In genomic region chr19:4969292-4969771, GRCh38 we compare ENCODE assay signal across 8 cellular contexts. TPM values are rescaled to one million over a fixed set of nuclear protein-coding genes. Genes with fewer than 3 reads are reported as not detected.
DNase-seq lines count a peak whose midpoint lies in the region; ATAC-seq and TF ChIP-seq lines count a peak whose summit lies in the region.

No MANE protein-coding gene starts in this region.

- no peak for TF ChIP-seq CTCF in GM12865 (IDR thresholded peaks at IDR 0.05; ENCODE audit: insufficient read depth, low read depth, low read length, missing control alignments)
- TF ChIP-seq CTCF in endothelial cell (IDR thresholded peaks at IDR 0.05; ENCODE audit: unreplicated experiment): no peak
- TF ChIP-seq CTCF in parathyroid adenoma (IDR thresholded peaks at IDR 0.05): no peak

- H3K9me3 Mint-ChIP-seq in endothelial cell (ENCODE audit: unreplicated experiment): no peaks in the 10 kb centered on the region

- H2AFZ ChIP-seq in parathyroid adenoma: no peak overlapping the region

- peak overlapping the region; percentile 83 for H3K4me2 ChIP-seq in parathyroid adenoma (ENCODE audit: low read length)

- H3K4me3 ChIP-seq in GM12865 (ENCODE audit: low read depth, low read length) (peak overlapping the region; percentile 96), MG63 (peak overlapping the region; percentile 52), parathyroid adenoma (ENCODE audit: low read depth, low read length) (peak overlapping the region; percentile 67)

- peaks cover 12% of the 10 kb centered on the region for H3K27me3 Mint-ChIP-seq in endothelial cell (ENCODE audit: unreplicated experiment)

- peaks cover 26% of the 10 kb centered on the region for H3K4me1 Mint-ChIP-seq in endothelial cell (ENCODE audit: unreplicated experiment)

- H3K27me3 ChIP-seq in MG63 (no peaks in the 10 kb centered on the region), parathyroid adenoma (ENCODE audit: control insufficient read depth, insufficient read depth, low read length) (no peaks in the 10 kb centered on the region)

- H3K27ac Mint-ChIP-seq in endothelial cell (ENCODE audit: unreplicated experiment): no peak overlapping the region

- H3K36me3 ChIP-seq in MG63: no peaks in the 10 kb centered on the region; the same call in 1 of the 2 replicates
- no peaks in the 10 kb centered on the region for H3K36me3 ChIP-seq in parathyroid adenoma (ENCODE audit: control insufficient read depth, insufficient read depth, low read length)

- H3K4me1 ChIP-seq in parathyroid adenoma: peaks cover 12% of the 10 kb centered on the region

- H3K9ac ChIP-seq in parathyroid adenoma: no peak overlapping the region

- peaks cover 4% of the 10 kb centered on the region for H3K36me3 Mint-ChIP-seq in endothelial cell (ENCODE audit: low read depth, unreplicated experiment)

- H3K4me3 Mint-ChIP-seq in endothelial cell (ENCODE audit: unreplicated experiment): peak overlapping the region; percentile 96

- peaks cover 30% of the 10 kb centered on the region for H3K79me2 ChIP-seq in parathyroid adenoma

- ATAC-seq in HG03439 (IDR thresholded peaks at IDR 0.05; ENCODE audit: unreplicated experiment) (no peak), HG02870 (IDR thresholded peaks at IDR 0.05; ENCODE audit: unreplicated experiment) (no peak), GM18517 (IDR thresholded peaks at IDR 0.05; ENCODE audit: unreplicated experiment) (no peak)

- no peak overlapping the region for H3K27ac ChIP-seq in parathyroid adenoma

- H3K9me3 ChIP-seq in MG63 (no peaks in the 10 kb centered on the region), parathyroid adenoma (ENCODE audit: control insufficient read depth, low read length) (no peaks in the 10 kb centered on the region)

- no peak for DNase-seq in GM12865 (ENCODE audit: low read depth)
- DNase-seq in MG63: no peak
- DNase-seq in endothelial cell (ENCODE audit: low spot score): no peak
- DNase-seq in NCI-H524 treated with DMSO at 0.1 percent for 48 hours (lab: John Stamatoyannopoulos, UW): no peak

RNA-seq across cellular contexts. Expression of gene KDM4B, which starts 0.4 kb away (rescaled TPM):
- 10.3 and 23.5 TPM in 2 replicates for total RNA-seq in MG63 (2014; rRNA removed; shearing (Covaris generic); ENCODE audit: low replicate concordance)
- total RNA-seq in endothelial cell (ENCODE audit: unreplicated experiment): 42.4 TPM
